17 cellular contexts compared by ENCODE assay signal in the genomic region with DNA sequence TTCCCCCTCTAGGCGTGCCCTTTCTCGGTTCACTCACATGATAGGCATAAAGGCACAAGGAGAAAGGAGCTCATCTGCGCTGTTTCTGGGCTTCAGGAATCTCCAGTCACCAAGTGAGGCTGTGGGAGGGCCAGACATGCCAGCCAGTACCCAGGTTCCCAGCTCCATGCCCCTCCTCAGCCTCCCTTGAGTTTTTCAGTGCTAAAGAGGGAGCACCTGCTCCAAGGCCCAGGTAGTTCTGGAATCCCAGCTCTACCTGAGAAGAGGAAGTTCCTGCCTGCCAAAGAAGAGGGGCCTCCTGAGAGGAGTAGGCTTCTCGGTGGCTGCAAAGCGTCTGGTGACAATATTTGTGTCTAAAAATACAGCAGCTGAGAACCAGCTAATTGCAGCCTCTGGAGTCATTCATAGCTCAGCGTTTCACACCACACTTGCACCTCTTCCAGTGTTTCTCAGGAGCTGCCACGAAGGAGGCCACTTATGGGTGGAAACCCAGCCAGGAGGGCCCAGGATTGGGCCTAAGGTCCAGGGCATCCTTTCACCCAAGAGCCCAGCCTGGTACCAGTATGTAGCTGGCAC.
DNase-seq lines count a peak whose midpoint lies in the region; ATAC-seq, FAIRE-seq and TF ChIP-seq lines count a peak whose summit lies in the region.
"Had no signal": no experiment of that assay in that cellular context is flagged by ENCODE, and none has a peak within 500 bp of the region (broad histone marks: within the 10 kb centered on the region; RNA-seq: fewer than 3 reads in every experiment).

No MANE protein-coding gene starts in this region.

- ATAC-seq in heart left ventricle, result peak; percentile 45 to 84 (median 58)
- ATAC-seq in right cardiac atrium, result peak; percentile 68
- ATAC-seq in pancreas, result no peak
- ATAC-seq: A549, GM12878 had no signal

- POLR2A ChIA-PET in PC-9 (lab: Charles Lee; ENCODE audit: unreplicated experiment), result no interaction called here

- H3K36me3 ChIP-seq in heart left ventricle, result no peaks in the 10 kb centered on the region
- H3K36me3 ChIP-seq in PC-9 (ENCODE audit: low read depth), result no peaks in the 10 kb centered on the region
- no peaks in the 10 kb centered on the region for H3K36me3 ChIP-seq in pancreas
- H3K36me3 ChIP-seq: BE2C had no signal

- DNase-seq in dorsolateral prefrontal cortex, result peak in 2 of 10 donors; percentile 32 to 42
- peak in 1 of 5 donors; percentile 32 for DNase-seq in heart left ventricle
- no peak for DNase-seq in right cardiac atrium
- no peak for DNase-seq in PC-9
- no peak for DNase-seq in stimulated activated CD4-positive, alpha-beta T cell treated with anti-CD3 and anti-CD28 coated beads, Interleukin-1b, Interleukin-23, amount 100 ng/mL, for 48 hours
- no peak for DNase-seq in pancreas
- DNase-seq: BE2C; CD4-positive, alpha-beta memory T cell; DMS79; GM23248 had no signal

- intact Hi-C loops in dorsolateral prefrontal cortex (cut with DNase I) (no loop called here), heart left ventricle (cut with DNase I) (no loop called here), right cardiac atrium (cut with DNase I) (no loop called here), PC-9 (cut with micrococcal nuclease; ENCODE audit: unreplicated experiment) (no loop called here), pancreas (cut with DNase I) (no loop called here)

- no peak overlapping the region for H3K4me3 ChIP-seq in dorsolateral prefrontal cortex
- no peak overlapping the region for H3K4me3 ChIP-seq in heart left ventricle
- no peak overlapping the region for H3K4me3 ChIP-seq in right cardiac atrium (ENCODE audit: low read length)
- no peak overlapping the region for H3K4me3 ChIP-seq in PC-9
- no peak overlapping the region for H3K4me3 ChIP-seq in pancreas
- H3K4me3 ChIP-seq: A549, GM12878, GM23248 had no signal

- H4K20me1 ChIP-seq in PC-9 (ENCODE audit: insufficient read depth), result no peaks in the 10 kb centered on the region

- H3K9me3 ChIP-seq in heart left ventricle (no peaks in the 10 kb centered on the region), right cardiac atrium (ENCODE audit: control insufficient read depth, low read length) (no peaks in the 10 kb centered on the region), PC-9 (ENCODE audit: insufficient read depth, low read depth) (no peaks in the 10 kb centered on the region), pancreas (no peaks in the 10 kb centered on the region)
- H3K9me3 ChIP-seq: A549, BE2C had no signal

- no peak for TF ChIP-seq POLR2A in heart left ventricle (IDR thresholded peaks at IDR 0.05)

- peaks cover 0 to 10% (median 1%) of the 10 kb centered on the region in 12 donors for H3K4me1 ChIP-seq in heart left ventricle
- H3K4me1 ChIP-seq in right cardiac atrium (ENCODE audit: control insufficient read depth, insufficient read depth, low read length), result no peaks in the 10 kb centered on the region
- H3K4me1 ChIP-seq in PC-9 (replicated peaks; ENCODE audit: insufficient read depth), result no peaks in the 10 kb centered on the region
- no peaks in the 10 kb centered on the region for H3K4me1 ChIP-seq in pancreas
- H3K4me1 ChIP-seq: A549 had no signal

- no peak overlapping the region for H3K4me2 ChIP-seq in PC-9
- H3K4me2 ChIP-seq: A549 had no signal

- no peaks in the 10 kb centered on the region for H3F3A ChIP-seq in PC-9 (ENCODE audit: insufficient read depth, low read depth)

- peaks cover 0 to 3% (median 0%) of the 10 kb centered on the region in 45 donors for H3K27me3 ChIP-seq in dorsolateral prefrontal cortex
- peaks cover 0 to 5% (median 0%) of the 10 kb centered on the region in 9 donors for H3K27me3 ChIP-seq in heart left ventricle
- H3K27me3 ChIP-seq in right cardiac atrium (ENCODE audit: control insufficient read depth, insufficient read depth), result no peaks in the 10 kb centered on the region
- peaks cover 61% of the 10 kb centered on the region for H3K27me3 ChIP-seq in PC-9 (ENCODE audit: insufficient read depth, low read depth)
- H3K27me3 ChIP-seq in pancreas, result no peaks in the 10 kb centered on the region
- H3K27me3 ChIP-seq: BE2C had no signal

- no peaks in the 10 kb centered on the region for H3K79me2 ChIP-seq in PC-9 (ENCODE audit: low read depth)

- BruUV-seq in PC-9 (replicated peaks; lab: Mats Ljungman, UMichigan), result no TSS peak

- no peak overlapping the region for H2AFZ ChIP-seq in PC-9
- H2AFZ ChIP-seq: GM23248 had no signal

- H3K27ac ChIP-seq in dorsolateral prefrontal cortex (peak overlapping the region in 47 of 59 donors; percentile 10 to 81 (median 52)), heart left ventricle (peak overlapping the region in 2 of 12 donors; percentile 1 to 19), right cardiac atrium (ENCODE audit: low read length) (peak overlapping the region; percentile 88), temporal lobe (ENCODE audit: low read depth, low read length) (peak overlapping the region; percentile 13), PC-9 (no peak overlapping the region), pancreas (no peak overlapping the region)
- H3K27ac ChIP-seq: A549, C4-2B, GM23248, HL-60 had no signal

- no peak for FAIRE-seq in pancreas (lab: Jason Lieb, UNC)
- FAIRE-seq: A549, GM12878, GM18507, H54 had no signal

- 55 to 67% (median 62%) methylated on average over 6 to 7 of the region's 7 CpGs for WGBS in heart left ventricle, 4 donors
- WGBS in right cardiac atrium, result 71% methylated on average over 7 of the region's 7 CpGs
- WGBS in pancreas, 2 donors, result 90 to 93% methylated on average over 7 of the region's 7 CpGs

- H3K9me2 ChIP-seq in PC-9 (ENCODE audit: insufficient read depth), result no peaks in the 10 kb centered on the region

- CTCF ChIA-PET in PC-9 (lab: Charles Lee), result no interaction called here

- TF ChIP-seq CTCF in dorsolateral prefrontal cortex (IDR thresholded peaks at IDR 0.05 in 54 of 56, conservative IDR thresholded peaks at IDR 0.05 in 2 of 56; ENCODE audit: low read depth in 1 of 56, partially characterized antibody in 56 of 56) (no peak), heart left ventricle (IDR thresholded peaks at IDR 0.05) (no peak), PC-9 (conservative IDR thresholded peaks at IDR 0.05) (no peak), pancreas (IDR thresholded peaks at IDR 0.05) (no peak)

Comparison
In these comparisons a context has a peak if more than half of its experiments do, and no peak if none do; other contexts are left out.
1. H3K27ac ChIP-seq: peak in dorsolateral prefrontal cortex (47 of 59), right cardiac atrium (single experiment) and temporal lobe (single experiment); none in PC-9 (single experiment) and pancreas (0 of 4).
2. ATAC-seq: peak in heart left ventricle (4 of 4) and right cardiac atrium (2 of 2); none in pancreas (0 of 4).